ENCODE assay signal across 18 cellular contexts in genomic region chr17:67659028-67659427, GRCh38. TPM values are rescaled to one million over a fixed set of nuclear protein-coding genes. Genes with fewer than 3 reads are reported as not detected.
DNase-seq lines count a peak whose midpoint lies in the region; ATAC-seq and TF ChIP-seq lines count a peak whose summit lies in the region.
"Had no signal": no experiment of that assay in that cellular context is flagged by ENCODE, and none has a peak within 500 bp of the region (broad histone marks: within the 10 kb centered on the region; RNA-seq: fewer than 3 reads in every experiment).

No MANE protein-coding gene starts in this region.

- no peak overlapping the region for H2AFZ ChIP-seq in KMS-11 (ENCODE audit: low read depth)

- peaks cover 19% of the 10 kb centered on the region for H3K9me3 Mint-ChIP-seq in activated T-cell treated with anti-CD3 and anti-CD28 coated beads, Interleukin-2, amount 50 U/mL, for 24 hours
- peaks cover 8% of the 10 kb centered on the region for H3K9me3 Mint-ChIP-seq in activated T-cell treated with anti-CD3 and anti-CD28 coated beads, Interleukin-2, amount 50 U/mL, for 4 hours
- peaks cover 6% of the 10 kb centered on the region for H3K9me3 Mint-ChIP-seq in stimulated activated effector memory CD8-positive, alpha-beta T cell treated with anti-CD3 and anti-CD28 coated beads, Interleukin-12 subunit alpha, Interleukin-12 subunit beta, amount 100 ng/mL, for 72 hours

- no peak for TF ChIP-seq POLR2A in body of pancreas (IDR thresholded peaks at IDR 0.05)

- peaks cover 12% of the 10 kb centered on the region for H3K4me1 Mint-ChIP-seq in activated T-cell treated with anti-CD3 and anti-CD28 coated beads, Interleukin-2, amount 50 U/mL, for 24 hours (ENCODE audit: low read depth)
- peaks cover 19% of the 10 kb centered on the region for H3K4me1 Mint-ChIP-seq in activated T-cell treated with anti-CD3 and anti-CD28 coated beads, Interleukin-2, amount 50 U/mL, for 4 hours (ENCODE audit: low read depth)
- peaks cover 47% of the 10 kb centered on the region for H3K4me1 Mint-ChIP-seq in stimulated activated effector memory CD8-positive, alpha-beta T cell treated with anti-CD3 and anti-CD28 coated beads, Interleukin-12 subunit alpha, Interleukin-12 subunit beta, amount 100 ng/mL, for 72 hours

- H3K27ac Mint-ChIP-seq in activated T-cell treated with anti-CD3 and anti-CD28 coated beads, Interleukin-2, amount 50 U/mL, for 24 hours = peak overlapping the region; percentile 59
- H3K27ac Mint-ChIP-seq in stimulated activated effector memory CD8-positive, alpha-beta T cell treated with anti-CD3 and anti-CD28 coated beads, Interleukin-12 subunit alpha, Interleukin-12 subunit beta, amount 100 ng/mL, for 72 hours = peak overlapping the region; percentile 80

- no peaks in the 10 kb centered on the region for H3K36me3 ChIP-seq in KMS-11 (ENCODE audit: insufficient read depth)
- H3K36me3 ChIP-seq in body of pancreas (replicated peaks in 1 of 2; ENCODE audit: insufficient read depth in 1 of 2, low read depth in 2 of 2) = no peaks in the 10 kb centered on the region
- H3K36me3 ChIP-seq: SJCRH30 had no signal

- peaks cover 72% of the 10 kb centered on the region for H3K4me1 ChIP-seq in KMS-11 (ENCODE audit: low read depth, poor library complexity, severe bottlenecking)
- no peaks in the 10 kb centered on the region for H3K4me1 ChIP-seq in body of pancreas
- H3K4me1 ChIP-seq: A549, SJCRH30 had no signal

- no peak overlapping the region for H3K4me3 Mint-ChIP-seq in activated T-cell treated with anti-CD3 and anti-CD28 coated beads, Interleukin-2, amount 50 U/mL, for 24 hours
- no peak overlapping the region for H3K4me3 Mint-ChIP-seq in activated T-cell treated with anti-CD3 and anti-CD28 coated beads, Interleukin-2, amount 50 U/mL, for 4 hours
- H3K4me3 Mint-ChIP-seq in stimulated activated effector memory CD8-positive, alpha-beta T cell treated with anti-CD3 and anti-CD28 coated beads, Interleukin-12 subunit alpha, Interleukin-12 subunit beta, amount 100 ng/mL, for 72 hours = no peak overlapping the region

- no peaks in the 10 kb centered on the region for H3K79me2 ChIP-seq in KMS-11 (ENCODE audit: insufficient read depth, low read depth)

- H3K36me3 Mint-ChIP-seq in activated T-cell treated with anti-CD3 and anti-CD28 coated beads, Interleukin-2, amount 50 U/mL, for 24 hours (ENCODE audit: low read depth) = peaks cover 54% of the 10 kb centered on the region
- peaks cover 33% of the 10 kb centered on the region for H3K36me3 Mint-ChIP-seq in activated T-cell treated with anti-CD3 and anti-CD28 coated beads, Interleukin-2, amount 50 U/mL, for 4 hours (ENCODE audit: insufficient read depth)
- H3K36me3 Mint-ChIP-seq in stimulated activated effector memory CD8-positive, alpha-beta T cell treated with anti-CD3 and anti-CD28 coated beads, Interleukin-12 subunit alpha, Interleukin-12 subunit beta, amount 100 ng/mL, for 72 hours = no peaks in the 10 kb centered on the region

- H3K27me3 ChIP-seq in KMS-11 (ENCODE audit: insufficient read depth, low read depth) (no peaks in the 10 kb centered on the region), body of pancreas (no peaks in the 10 kb centered on the region)
- H3K27me3 ChIP-seq: SJCRH30 had no signal

- intact Hi-C loops in body of pancreas (cut with DNase I) = no loop called here

- no peak overlapping the region for H3K4me3 ChIP-seq in KMS-11 (IDR thresholded peaks at IDR 0.05; ENCODE audit: insufficient read depth, low read depth, low read length)
- H3K4me3 ChIP-seq in body of pancreas = no peak overlapping the region
- H3K4me3 ChIP-seq: A549, SJCRH30 had no signal

- peaks cover 0 to 4% (median 0%) of the 10 kb centered on the region in 3 donors for H3K9me3 ChIP-seq in body of pancreas
- H3K9me3 ChIP-seq: A549, SJCRH30 had no signal

- WGBS in body of pancreas, 2 donors = 60% methylated on average over 1 of the region's 1 CpG; no CpG with 5 or more reads in 1 of the 2 donors

- no peaks in the 10 kb centered on the region for H3K27me3 Mint-ChIP-seq in activated T-cell treated with anti-CD3 and anti-CD28 coated beads, Interleukin-2, amount 50 U/mL, for 24 hours
- no peaks in the 10 kb centered on the region for H3K27me3 Mint-ChIP-seq in activated T-cell treated with anti-CD3 and anti-CD28 coated beads, Interleukin-2, amount 50 U/mL, for 4 hours (ENCODE audit: low read depth)

- H3K27ac ChIP-seq in KMS-11 (peak overlapping the region; percentile 79), body of pancreas (peak overlapping the region in 3 of 4 donors; percentile 27 to 52 (median 46))
- H3K27ac ChIP-seq: A549, C4-2B, HL-60, RWPE1, SJCRH30 had no signal

- no peak for DNase-seq in activated T-cell treated with anti-CD3 and anti-CD28 coated beads, Interleukin-2, amount 50 U/mL, for 24 hours
- no peak for DNase-seq in activated T-cell treated with anti-CD3 and anti-CD28 coated beads, Interleukin-2, amount 50 U/mL, for 4 hours
- DNase-seq in body of pancreas (no peak), GM19240 (ENCODE audit: insufficient read length, low spot score) (no peak)
- DNase-seq in stimulated activated effector memory CD8-positive, alpha-beta T cell treated with anti-CD3 and anti-CD28 coated beads, Interleukin-12 subunit alpha, Interleukin-12 subunit beta, amount 100 ng/mL, for 72 hours (ENCODE audit: low spot score in 2 of 2) = no peak
- DNase-seq: DMS79 treated with DMSO at 0.1 percent for 48 hours; KBM-7; NCI-H1930; NCI-H2227 treated with DMSO at 0.1 percent for 48 hours; NK-92 treated with Interleukin-12 subunit alpha and Interleukin-12 subunit beta, amount 100 ng/mL, for 24 hours had no signal

- H4K20me1 ChIP-seq in KMS-11 (ENCODE audit: insufficient read depth) = no peaks in the 10 kb centered on the region

- H3K4me2 ChIP-seq in KMS-11 = peak overlapping the region; percentile 46
- H3K4me2 ChIP-seq: A549 had no signal

- H3K9ac ChIP-seq in KMS-11 = peak overlapping the region; percentile 27; the same call in 1 of the 2 replicates

- no peak for TF ChIP-seq CTCF in KMS-11 (conservative IDR thresholded peaks at IDR 0.05; ENCODE audit: low read depth, low read length)
- no peak for TF ChIP-seq CTCF in body of pancreas (IDR thresholded peaks at IDR 0.05)

- no peak for ATAC-seq in activated T-cell treated with anti-CD3 and anti-CD28 coated beads, Interleukin-2, amount 50 U/mL, for 4 hours
- peak; percentile 68 for ATAC-seq in body of pancreas
- ATAC-seq in stimulated activated effector memory CD8-positive, alpha-beta T cell treated with anti-CD3 and anti-CD28 coated beads, Interleukin-12 subunit alpha, Interleukin-12 subunit beta, amount 100 ng/mL, for 72 hours = no peak
- no peak for ATAC-seq in HG02884 (IDR thresholded peaks at IDR 0.05; ENCODE audit: unreplicated experiment)
- ATAC-seq: A549, HCT116 had no signal

RNA-seq across cellular contexts. Expression of gene NOL11, which starts 58.7 kb away (rescaled TPM):
- 100 to 1,000 TPM; 127 to 139 (median 137) TPM for total RNA-seq in activated T-cell treated with anti-CD3 and anti-CD28 coated beads, Interleukin-2, amount 50 U/mL, for 4 hours
- total RNA-seq in body of pancreas = 10 to 100 TPM; 15.0 to 15.8 TPM

Comparison
In these comparisons a context has a peak if more than half of its experiments do, and no peak if none do; other contexts are left out.
1. RNA of gene NOL11, which starts 58.7 kb away (total RNA-seq): 127 to 139 TPM in activated T-cell treated with anti-CD3 and anti-CD28 coated beads, Interleukin-2, amount 50 U/mL, for 4 hours; 15.0 to 15.8 TPM in body of pancreas; every median in the first group is over 4 times any median in the second.